In genomic region chrX:111123125-111123524, GRCh38 we compare ENCODE assay signal across 12 cellular contexts. TPM values are rescaled to one million over a fixed set of nuclear protein-coding genes. Genes with fewer than 3 reads are reported as not detected.
A peak's percentile ranks its signal among the peaks of the same experiment; 100 is the strongest.
DNase-seq lines count a peak whose midpoint lies in the region; ATAC-seq, FAIRE-seq and TF ChIP-seq lines count a peak whose summit lies in the region.
"Had no signal": no experiment of that assay in that cellular context is flagged by ENCODE, and none has a peak within 500 bp of the region (broad histone marks: within the 10 kb centered on the region; RNA-seq: fewer than 3 reads in every experiment).

No MANE protein-coding gene starts in this region.

- no peak for TF ChIP-seq CTCF in OCI-LY3 (IDR thresholded peaks at IDR 0.05; ENCODE audit: low read depth, low read length)
- no peak for TF ChIP-seq CTCF in kidney (IDR thresholded peaks at IDR 0.05; ENCODE audit: borderline replicate concordance, extremely low read depth, insufficient read depth)

- H3K27ac Mint-ChIP-seq in activated T-cell treated with anti-CD3 and anti-CD28 coated beads, Interleukin-2, amount 50 U/mL, for 24 hours: peak overlapping the region; percentile 87
- peak overlapping the region; percentile 90 for H3K27ac Mint-ChIP-seq in stimulated activated effector memory CD8-positive, alpha-beta T cell treated with anti-CD3 and anti-CD28 coated beads, Interleukin-12 subunit alpha, Interleukin-12 subunit beta, amount 100 ng/mL, for 72 hours

- H3K9me3 Mint-ChIP-seq in activated T-cell treated with anti-CD3 and anti-CD28 coated beads, Interleukin-2, amount 50 U/mL, for 24 hours: no peaks in the 10 kb centered on the region
- H3K9me3 Mint-ChIP-seq in stimulated activated effector memory CD8-positive, alpha-beta T cell treated with anti-CD3 and anti-CD28 coated beads, Interleukin-12 subunit alpha, Interleukin-12 subunit beta, amount 100 ng/mL, for 72 hours: no peaks in the 10 kb centered on the region

- no peak for DNase-seq in activated T-cell treated with anti-CD3 and anti-CD28 coated beads, Interleukin-2, amount 50 U/mL, for 24 hours
- no peak for DNase-seq in activated T-cell treated with anti-CD3 and anti-CD28 coated beads, Interleukin-2, amount 50 U/mL, for 1 hour
- DNase-seq in stimulated activated effector memory CD8-positive, alpha-beta T cell treated with anti-CD3 and anti-CD28 coated beads, Interleukin-12 subunit alpha, Interleukin-12 subunit beta, amount 100 ng/mL, for 72 hours (ENCODE audit: low spot score in 2 of 2): peak in 1 of 2 donors; percentile 46
- DNase-seq in kidney: no peak
- DNase-seq: amniotic stem cell, NCI-H2081 had no signal

- H3K4me3 ChIP-seq in OCI-LY3 (ENCODE audit: low read length) (peak overlapping the region; percentile 77), kidney (ENCODE audit: low read length in 2 of 2) (no peak overlapping the region)

- H3K36me3 ChIP-seq in OCI-LY3 (replicated peaks; ENCODE audit: low read depth, low read length) (no peaks in the 10 kb centered on the region), kidney (ENCODE audit: control insufficient read depth in 1 of 2, insufficient read depth in 2 of 2, low read length in 2 of 2) (no peaks in the 10 kb centered on the region)

- no peaks in the 10 kb centered on the region for H4K20me1 ChIP-seq in OCI-LY3 (ENCODE audit: insufficient read depth, low read length)

- no peak for FAIRE-seq in kidney (lab: Jason Lieb, UNC)
- FAIRE-seq: G401.6 had no signal

- H3K27me3 ChIP-seq in OCI-LY3 (ENCODE audit: low read depth, low read length): no peaks in the 10 kb centered on the region

- ATAC-seq in HG02852 (IDR thresholded peaks at IDR 0.05; ENCODE audit: unreplicated experiment): peak; percentile 75
- ATAC-seq in stimulated activated effector memory CD8-positive, alpha-beta T cell treated with anti-CD3 and anti-CD28 coated beads, Interleukin-12 subunit alpha, Interleukin-12 subunit beta, amount 100 ng/mL, for 72 hours: peak; percentile 64
- no peak for ATAC-seq in HG03469 (IDR thresholded peaks at IDR 0.05; ENCODE audit: unreplicated experiment)
- ATAC-seq in HG03095 (IDR thresholded peaks at IDR 0.05; ENCODE audit: unreplicated experiment): no peak

- peak overlapping the region; percentile 58 for H3K4me3 Mint-ChIP-seq in activated T-cell treated with anti-CD3 and anti-CD28 coated beads, Interleukin-2, amount 50 U/mL, for 24 hours
- peak overlapping the region; percentile 68 for H3K4me3 Mint-ChIP-seq in stimulated activated effector memory CD8-positive, alpha-beta T cell treated with anti-CD3 and anti-CD28 coated beads, Interleukin-12 subunit alpha, Interleukin-12 subunit beta, amount 100 ng/mL, for 72 hours

- intact Hi-C loops in kidney (cut with DNase I): no loop called here

- H3K79me2 ChIP-seq in OCI-LY3 (ENCODE audit: low read length): no peaks in the 10 kb centered on the region

- no peaks in the 10 kb centered on the region for H3K36me3 Mint-ChIP-seq in activated T-cell treated with anti-CD3 and anti-CD28 coated beads, Interleukin-2, amount 50 U/mL, for 24 hours (ENCODE audit: low read depth)
- no peaks in the 10 kb centered on the region for H3K36me3 Mint-ChIP-seq in stimulated activated effector memory CD8-positive, alpha-beta T cell treated with anti-CD3 and anti-CD28 coated beads, Interleukin-12 subunit alpha, Interleukin-12 subunit beta, amount 100 ng/mL, for 72 hours

- H3K4me1 ChIP-seq in OCI-LY3 (ENCODE audit: low read length): peaks cover 18% of the 10 kb centered on the region
- H3K4me1 ChIP-seq in kidney (ENCODE audit: control insufficient read depth in 1 of 2, insufficient read depth in 1 of 2, low read depth in 1 of 2, low read length in 2 of 2): no peaks in the 10 kb centered on the region

- peak overlapping the region; percentile 61 for H3K9ac ChIP-seq in OCI-LY3 (ENCODE audit: low read length)
- no peak overlapping the region for H3K9ac ChIP-seq in kidney (ENCODE audit: low read length in 2 of 2)

- peaks cover 33% of the 10 kb centered on the region for H3K27me3 Mint-ChIP-seq in activated T-cell treated with anti-CD3 and anti-CD28 coated beads, Interleukin-2, amount 50 U/mL, for 24 hours

- H3K9me3 ChIP-seq in OCI-LY3 (ENCODE audit: insufficient read depth, low read length) (no peaks in the 10 kb centered on the region), kidney (ENCODE audit: control insufficient read depth in 1 of 2, low read length in 2 of 2) (no peaks in the 10 kb centered on the region)

- peak overlapping the region; percentile 74 for H3K4me2 ChIP-seq in OCI-LY3 (ENCODE audit: low read length)

- peaks cover 27% of the 10 kb centered on the region for H3K4me1 Mint-ChIP-seq in activated T-cell treated with anti-CD3 and anti-CD28 coated beads, Interleukin-2, amount 50 U/mL, for 24 hours (ENCODE audit: low read depth)
- peaks cover 6% of the 10 kb centered on the region for H3K4me1 Mint-ChIP-seq in stimulated activated effector memory CD8-positive, alpha-beta T cell treated with anti-CD3 and anti-CD28 coated beads, Interleukin-12 subunit alpha, Interleukin-12 subunit beta, amount 100 ng/mL, for 72 hours

- H2AFZ ChIP-seq in OCI-LY3 (ENCODE audit: low read depth, low read length): peak overlapping the region; percentile 98

- no peak overlapping the region for H3K27ac ChIP-seq in OCI-LY3 (ENCODE audit: low read length)
- H3K27ac ChIP-seq in kidney (ENCODE audit: low read depth in 2 of 2, low read length in 2 of 2): no peak overlapping the region

RNA-seq across cellular contexts. Expression of gene PAK3, which starts 27.1 kb away (rescaled TPM):
- 2.1 TPM for total RNA-seq in kidney
- polyA plus RNA-seq in kidney (ENCODE audit: insufficient read depth, low read depth, low replicate concordance): 0.24 TPM
- total RNA-seq: A673 had no signal

Comparison
In these comparisons a context has a peak if more than half of its experiments do, and no peak if none do; other contexts are left out.
1. ATAC-seq: peak in HG02852 (single experiment) and stimulated activated effector memory CD8-positive, alpha-beta T cell treated with anti-CD3 and anti-CD28 coated beads, Interleukin-12 subunit alpha, Interleukin-12 subunit beta, amount 100 ng/mL, for 72 hours (single experiment); none in HG03469 (single experiment) and HG03095 (single experiment).